Comparison of ENCODE assay signal across 1 cellular context in genomic region chr14:104882325-104882973, GRCh38.
TF ChIP-seq lines count a peak whose summit lies in the region.

No MANE protein-coding gene starts in this region.

TF ChIP-seq in WTC11, 78 proteins besides CTCF, POLR2A, EP300 and RAD21 (continued from another document):
- TF ChIP-seq CDX4 (CRISPR knock-in tag; IDR thresholded peaks at IDR 0.05; ENCODE audit: borderline replicate concordance): no peak
